Comparison of ENCODE assay signal across 8 cellular contexts in the genomic region with DNA sequence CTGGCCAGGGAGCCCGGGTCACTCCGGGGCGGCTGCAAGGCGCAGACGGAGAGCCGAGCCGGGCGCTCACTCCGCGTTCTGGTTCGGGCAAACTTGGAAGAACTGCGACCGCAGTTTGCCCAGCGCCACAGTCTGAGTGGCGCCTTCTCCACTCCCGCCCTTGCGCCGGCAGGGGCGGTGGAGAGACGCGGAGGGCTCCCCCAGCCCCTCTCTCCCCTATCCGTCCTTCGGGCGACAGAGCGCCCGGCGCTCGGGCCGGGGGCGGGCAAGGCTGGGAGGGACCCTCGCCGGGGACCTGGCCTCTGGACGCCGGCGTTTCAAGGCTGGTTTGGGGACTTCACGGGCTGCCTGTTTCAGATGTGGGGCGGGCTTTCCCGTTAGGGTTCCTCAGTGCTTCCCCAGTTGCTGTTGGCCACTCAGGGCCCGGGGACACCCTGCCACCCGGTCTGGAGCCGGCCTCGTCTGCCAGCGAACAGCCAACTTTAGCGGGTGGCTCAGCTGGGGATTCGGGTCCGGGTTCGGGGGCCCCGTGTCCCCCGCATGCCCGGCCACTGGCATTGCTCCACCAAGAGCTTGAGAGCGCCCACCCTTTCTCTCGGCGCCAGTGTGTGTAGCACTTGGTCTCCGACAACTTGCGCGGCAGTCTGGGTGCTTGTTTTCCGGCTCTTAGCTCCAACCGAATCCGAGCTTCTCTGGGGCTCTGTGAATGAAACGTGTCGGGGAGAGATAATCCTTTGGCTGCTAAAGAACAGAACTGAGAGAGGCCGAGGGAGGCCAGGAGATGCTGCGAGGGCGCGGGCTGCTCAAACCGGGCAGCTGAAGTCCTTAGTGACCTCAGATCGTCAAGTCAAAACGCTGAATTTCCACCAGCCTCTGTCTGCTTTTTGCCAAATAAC. TPM values are rescaled to one million over a fixed set of nuclear protein-coding genes. Genes with fewer than 3 reads are reported as not detected.
A peak's percentile ranks its signal among the peaks of the same experiment; 100 is the strongest.
DNase-seq lines count a peak whose midpoint lies in the region; ATAC-seq and TF ChIP-seq lines count a peak whose summit lies in the region.

No MANE protein-coding gene starts in this region.

- H3K36me3 ChIP-seq in iPS-18a (ENCODE audit: control insufficient read depth, low read depth, low read length) = no peaks in the 10 kb centered on the region
- no peaks in the 10 kb centered on the region for H3K36me3 ChIP-seq in gastrocnemius medialis

- TF ChIP-seq POLR2A in gastrocnemius medialis (IDR thresholded peaks at IDR 0.05) = peak in 1 of 2 donors; percentile 5

- TF ChIP-seq CTCF in GM13977 (IDR thresholded peaks at IDR 0.05; ENCODE audit: extremely low read depth, insufficient read depth, missing control alignments) (no peak), gastrocnemius medialis (IDR thresholded peaks at IDR 0.05 in 4 of 5, conservative IDR thresholded peaks at IDR 0.05 in 1 of 5) (peak in 2 of 5 experiments; percentile 8 to 24), GM20000 (IDR thresholded peaks at IDR 0.05; ENCODE audit: extremely low read depth, missing control alignments) (no peak)

- intact Hi-C loops in gastrocnemius medialis (cut with DNase I; ENCODE audit: low total_unique reads) = no loop called here

- H3K9me3 ChIP-seq in iPS-18a (ENCODE audit: control insufficient read depth, low read depth, low read length) (no peaks in the 10 kb centered on the region), gastrocnemius medialis (no peaks in the 10 kb centered on the region)

- H3K27ac ChIP-seq in iPS-18a (ENCODE audit: low read length) = no peak overlapping the region
- peak overlapping the region; percentile 57 to 67 (median 58) for H3K27ac ChIP-seq in gastrocnemius medialis

- in situ Hi-C loops in GM13977 (cut with MboI; ENCODE audit: low pct_unique_long_range_greater_than_20kb, low sequenced_read_pairs, unreplicated experiment) (no loop called here), gastrocnemius medialis (cut with MboI; ENCODE audit: low sequenced_read_pairs in 4 of 4) (loop anchor here in 1 of 4 donors (25.0 kb wide), 1 partner anchor 1134 kb away; no protein-coding TSS in a partner anchor)

- H3K27me3 ChIP-seq in iPS-18a (ENCODE audit: control insufficient read depth, insufficient read depth, low read length) (peaks cover 13% of the 10 kb centered on the region), gastrocnemius medialis (peaks cover 7 to 22% (median 21%) of the 10 kb centered on the region in 3 donors)

- peak; percentile 15 for DNase-seq in GM13977 (ENCODE audit: low spot score)
- DNase-seq in NCI-H2107 (lab: John Stamatoyannopoulos, UW) = peak; percentile 50
- peak; percentile 94 for DNase-seq in astrocyte of the hippocampus (ENCODE audit: low read depth, low spot score)
- peak in 1 of 2 donors; percentile 36 for DNase-seq in gastrocnemius medialis
- no peak for DNase-seq in GM20000 (ENCODE audit: low spot score)
- DNase-seq in GM19240 (ENCODE audit: insufficient read length, low spot score) = no peak

- peak overlapping the region; percentile 86 for H3K9ac ChIP-seq in iPS-18a (ENCODE audit: low read length)

- peaks cover 48% of the 10 kb centered on the region for H3K4me1 ChIP-seq in iPS-18a (ENCODE audit: control insufficient read depth, low read depth, low read length)
- H3K4me1 ChIP-seq in gastrocnemius medialis = peaks cover 0 to 16% of the 10 kb centered on the region in 2 donors

- peak overlapping the region; percentile 94 for H3K4me3 ChIP-seq in iPS-18a (ENCODE audit: low read length)
- peak overlapping the region; percentile 50 to 52 (median 51) for H3K4me3 ChIP-seq in gastrocnemius medialis

- ATAC-seq in gastrocnemius medialis (peak; percentile 36 to 63), HG02588 (IDR thresholded peaks at IDR 0.05; ENCODE audit: unreplicated experiment) (no peak)

RNA-seq across cellular contexts. Expression of gene GPC6, which starts 1.5 kb away (rescaled TPM):
- under 1 TPM; 0.47 to 0.88 (median 0.59) TPM for total RNA-seq in gastrocnemius medialis

Comparison
In these comparisons a context has a peak if more than half of its experiments do, and no peak if none do; other contexts are left out.
1. DNase-seq: peak in GM13977 (single experiment), NCI-H2107 (single experiment) and astrocyte of the hippocampus (single experiment); none in GM20000 (single experiment) and GM19240 (single experiment).